In the genomic region with DNA sequence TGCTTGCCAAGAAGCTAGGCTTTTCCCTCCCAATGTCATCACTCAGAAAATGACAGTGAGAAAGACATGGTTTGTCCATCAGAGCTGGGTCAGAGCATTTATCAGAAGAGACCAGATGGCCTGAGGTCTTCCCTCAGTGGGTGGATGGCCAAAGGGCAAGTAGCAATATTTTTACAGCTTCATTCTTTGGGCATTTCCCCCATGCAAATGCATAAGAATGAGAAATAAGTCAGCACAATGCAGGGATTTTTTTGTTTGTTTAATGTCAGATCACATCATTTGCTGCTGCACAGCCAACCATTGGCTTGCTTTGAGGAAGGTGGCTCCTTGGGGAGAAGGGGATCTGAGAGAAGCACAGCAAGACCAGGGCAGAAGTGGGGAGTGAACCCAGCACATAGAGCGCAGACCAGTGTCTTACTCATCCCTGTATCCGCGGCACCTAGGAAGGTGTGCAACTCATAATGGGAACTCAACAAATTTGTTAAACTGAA, we compare ENCODE assay signal across 12 cellular contexts.
DNase-seq lines count a peak whose midpoint lies in the region; ATAC-seq, FAIRE-seq and TF ChIP-seq lines count a peak whose summit lies in the region.
"Had no signal": no experiment of that assay in that cellular context is flagged by ENCODE, and none has a peak within 500 bp of the region (broad histone marks: within the 10 kb centered on the region; RNA-seq: fewer than 3 reads in every experiment).

No MANE protein-coding gene starts in this region.

- TF ChIP-seq CTCF in GM20000 (IDR thresholded peaks at IDR 0.05; ENCODE audit: extremely low read depth, missing control alignments) (no peak), Caco-2 (IDR thresholded peaks at IDR 0.05; ENCODE audit: insufficient read depth in 1 of 2, low read depth in 1 of 2, low read length in 1 of 2, severe bottlenecking in 1 of 2, unreplicated experiment in 1 of 2) (no peak), esophagus muscularis mucosa (IDR thresholded peaks at IDR 0.05) (no peak)

- H3K9me3 ChIP-seq in Caco-2 (peaks cover 5% of the 10 kb centered on the region; the same call in 1 of the 2 replicates), esophagus muscularis mucosa (no peaks in the 10 kb centered on the region)
- H3K9me3 ChIP-seq: thyroid gland had no signal

- no peaks in the 10 kb centered on the region for H3K4me1 Mint-ChIP-seq in activated CD4-positive, alpha-beta T cell treated with anti-CD3 and anti-CD28 coated beads, Interleukin-2, amount 10 ng/mL, durations not matched to agents 24 days and 14 days
- no peaks in the 10 kb centered on the region for H3K4me1 Mint-ChIP-seq in Caco-2 (ENCODE audit: low read depth, unreplicated experiment)

- TF ChIP-seq POLR2A in esophagus muscularis mucosa (IDR thresholded peaks at IDR 0.05; ENCODE audit: low read depth), result no peak

- H3K4me3 ChIP-seq in Caco-2 (ENCODE audit: low read depth, low read length), result no peak overlapping the region
- no peak overlapping the region for H3K4me3 ChIP-seq in esophagus muscularis mucosa
- H3K4me3 ChIP-seq: thyroid gland had no signal

- no peak overlapping the region for H3K4me3 Mint-ChIP-seq in activated CD4-positive, alpha-beta T cell treated with anti-CD3 and anti-CD28 coated beads, Interleukin-2, amount 10 ng/mL, durations not matched to agents 24 days and 14 days
- no peak overlapping the region for H3K4me3 Mint-ChIP-seq in Caco-2 (ENCODE audit: unreplicated experiment)

- intact Hi-C loops in activated CD4-positive, alpha-beta T cell treated with anti-CD3 and anti-CD28 coated beads, Interleukin-2, amount 10 ng/mL, durations not matched to agents 24 days and 14 days (cut with micrococcal nuclease), result no loop called here
- intact Hi-C loops in Caco-2 (cut with micrococcal nuclease; ENCODE audit: unreplicated experiment), result no loop called here
- intact Hi-C loops in esophagus muscularis mucosa (cut with DNase I), result no loop called here

- H3K4me1 ChIP-seq in Caco-2 (no peaks in the 10 kb centered on the region), esophagus muscularis mucosa (peaks cover 13 to 26% (median 21%) of the 10 kb centered on the region in 4 donors)

- 79% methylated on average over 3 of the region's 3 CpGs for WGBS in esophagus muscularis mucosa

- no peak for TF ChIP-seq EP300 in esophagus muscularis mucosa (IDR thresholded peaks at IDR 0.05)

- ATAC-seq in HG02885 (IDR thresholded peaks at IDR 0.05; ENCODE audit: poor library complexity, unreplicated experiment), result peak; percentile 89

- POLR2A ChIA-PET in Caco-2 (lab: Charles Lee), result no interaction called here

- no peaks in the 10 kb centered on the region for H3K27me3 Mint-ChIP-seq in activated CD4-positive, alpha-beta T cell treated with anti-CD3 and anti-CD28 coated beads, Interleukin-2, amount 10 ng/mL, durations not matched to agents 24 days and 14 days
- no peaks in the 10 kb centered on the region for H3K27me3 Mint-ChIP-seq in Caco-2 (ENCODE audit: insufficient read depth, unreplicated experiment)

- no peak overlapping the region for H3K27ac Mint-ChIP-seq in activated CD4-positive, alpha-beta T cell treated with anti-CD3 and anti-CD28 coated beads, Interleukin-2, amount 10 ng/mL, durations not matched to agents 24 days and 14 days
- H3K27ac Mint-ChIP-seq in Caco-2 (ENCODE audit: unreplicated experiment), result no peak overlapping the region

- FAIRE-seq in GM18507 (lab: Jason Lieb, UNC), result peak; percentile 77
- FAIRE-seq: colon had no signal

- DNase-seq in GM18507 (ENCODE audit: extremely low spot score, insufficient read length, low read depth), result no peak
- peak; percentile 63 for DNase-seq in GM20000 (ENCODE audit: low spot score)
- peak; percentile 5 for DNase-seq in OCI-M2 (lab: John Stamatoyannopoulos, UW; ENCODE audit: unreplicated experiment)
- no peak for DNase-seq in activated CD4-positive, alpha-beta T cell treated with anti-CD3 and anti-CD28 coated beads, Interleukin-2, amount 10 ng/mL, durations not matched to agents 24 days and 14 days
- DNase-seq in Caco-2, result no peak
- no peak for DNase-seq in esophagus muscularis mucosa (ENCODE audit: extremely low spot score)
- DNase-seq in HCEC 1CT, result no peak
- DNase-seq: activated CD8-positive, alpha-beta memory T cell treated with anti-CD3 and anti-CD28 coated beads for 24 hours; NCI-H146; thyroid gland had no signal

- no TSS peak for BruUV-seq in Caco-2 (replicated peaks; lab: Mats Ljungman, UMichigan)

- CTCF ChIA-PET in Caco-2 (lab: Charles Lee), result no interaction called here

- no peaks in the 10 kb centered on the region for H3K36me3 Mint-ChIP-seq in activated CD4-positive, alpha-beta T cell treated with anti-CD3 and anti-CD28 coated beads, Interleukin-2, amount 10 ng/mL, durations not matched to agents 24 days and 14 days (ENCODE audit: low read depth)
- no peaks in the 10 kb centered on the region for H3K36me3 Mint-ChIP-seq in Caco-2 (ENCODE audit: insufficient read depth, unreplicated experiment)

- H3K27ac ChIP-seq in esophagus muscularis mucosa (replicated peaks in 1 of 4), result no peak overlapping the region
- H3K27ac ChIP-seq: thyroid gland had no signal

- no peaks in the 10 kb centered on the region for H3K9me3 Mint-ChIP-seq in activated CD4-positive, alpha-beta T cell treated with anti-CD3 and anti-CD28 coated beads, Interleukin-2, amount 10 ng/mL, durations not matched to agents 24 days and 14 days
- no peaks in the 10 kb centered on the region for H3K9me3 Mint-ChIP-seq in Caco-2 (ENCODE audit: unreplicated experiment)

- H3K27me3 ChIP-seq in Caco-2 (replicated peaks; ENCODE audit: control insufficient read depth, insufficient read depth, low read length) (no peaks in the 10 kb centered on the region), esophagus muscularis mucosa (no peaks in the 10 kb centered on the region)
- H3K27me3 ChIP-seq: thyroid gland had no signal

- H3K36me3 ChIP-seq in Caco-2 (ENCODE audit: control insufficient read depth, insufficient read depth, low read length) (no peaks in the 10 kb centered on the region), esophagus muscularis mucosa (no peaks in the 10 kb centered on the region)
- H3K36me3 ChIP-seq: thyroid gland had no signal

Comparison
In these comparisons a context has a peak if more than half of its experiments do, and no peak if none do; other contexts are left out.
1. DNase-seq: peak in GM20000 (single experiment) and OCI-M2 (single experiment); none in GM18507 (single experiment), activated CD4-positive, alpha-beta T cell treated with anti-CD3 and anti-CD28 coated beads, Interleukin-2, amount 10 ng/mL, durations not matched to agents 24 days and 14 days (single experiment), Caco-2 (0 of 2), esophagus muscularis mucosa (single experiment) and HCEC 1CT (single experiment).